9 cellular contexts compared by ENCODE assay signal in the genomic region with DNA sequence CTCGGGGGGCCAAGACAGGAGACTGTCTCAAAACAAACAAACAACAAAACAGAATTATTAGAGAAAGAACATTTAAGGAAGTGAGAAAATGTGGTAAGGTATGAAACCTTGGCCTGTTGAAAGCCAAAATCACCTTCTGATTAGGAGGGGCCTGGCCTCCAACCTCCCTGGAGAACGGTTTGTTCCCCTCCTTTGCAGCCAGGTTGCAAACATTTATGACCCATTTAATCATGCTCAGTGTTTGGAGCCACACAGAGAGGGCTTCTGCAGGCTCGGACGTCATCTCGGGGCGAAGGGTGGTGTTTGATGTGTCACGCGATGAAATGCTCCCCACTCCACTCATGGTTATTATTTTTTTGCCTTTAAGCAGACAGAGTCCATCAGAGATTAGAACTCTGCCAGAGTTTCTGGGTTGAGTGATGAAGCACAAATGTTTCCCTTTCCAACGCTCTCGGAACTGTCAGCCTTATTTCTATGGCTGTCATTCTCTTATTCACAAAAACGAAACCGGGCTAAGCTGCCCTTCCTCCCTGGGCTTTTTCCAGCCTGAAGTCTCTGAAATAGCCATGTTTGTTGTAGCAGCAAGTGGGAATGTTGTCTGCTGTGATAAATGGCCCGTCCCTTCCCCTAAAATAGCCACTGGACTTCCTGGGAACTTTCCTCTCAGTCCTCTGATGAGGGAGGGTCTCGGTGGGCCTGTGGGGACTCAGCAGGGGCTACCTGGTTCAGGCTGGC. TPM values are rescaled to one million over a fixed set of nuclear protein-coding genes. Genes with fewer than 3 reads are reported as not detected.
DNase-seq lines count a peak whose midpoint lies in the region; ATAC-seq and TF ChIP-seq lines count a peak whose summit lies in the region.
"Had no signal": no experiment of that assay in that cellular context is flagged by ENCODE, and none has a peak within 500 bp of the region (broad histone marks: within the 10 kb centered on the region; RNA-seq: fewer than 3 reads in every experiment).

No MANE protein-coding gene starts in this region.

- ATAC-seq in GM21528 (IDR thresholded peaks at IDR 0.05; ENCODE audit: low FRiP score, unreplicated experiment) (peak; percentile 94), left lung (no peak)

- DNase-seq in left lung (no peak), DMS79 (lab: John Stamatoyannopoulos, UW) (no peak), NCI-H748 (lab: John Stamatoyannopoulos, UW; ENCODE audit: unreplicated experiment) (no peak), HK-2 (ENCODE audit: unreplicated experiment) (no peak), inferior parietal cortex (ENCODE audit: extremely low spot score) (no peak)

- H3K27ac ChIP-seq in BLaER1 = peak overlapping the region; percentile 7; the same call in 1 of the 2 replicates
- H3K27ac ChIP-seq in left lung = peak overlapping the region; percentile 56 to 79
- H3K27ac ChIP-seq: C4-2B had no signal

- H3K9me3 ChIP-seq in BLaER1 (peaks cover 5% of the 10 kb centered on the region), left lung (no peaks in the 10 kb centered on the region)

- H3K27me3 ChIP-seq in BLaER1 = no peaks in the 10 kb centered on the region
- H3K27me3 ChIP-seq in left lung = no peaks in the 10 kb centered on the region

- H3K9ac ChIP-seq in BLaER1 = peak overlapping the region; percentile 26; the same call in 1 of the 2 replicates

- no peaks in the 10 kb centered on the region for H4K20me1 ChIP-seq in BLaER1

- H3K4me1 ChIP-seq in BLaER1 = peaks cover 78% of the 10 kb centered on the region
- H3K4me1 ChIP-seq in left lung = peaks cover 18 to 31% of the 10 kb centered on the region in 2 donors

- no peaks in the 10 kb centered on the region for H3K36me3 ChIP-seq in BLaER1
- H3K36me3 ChIP-seq in left lung = no peaks in the 10 kb centered on the region

- TF ChIP-seq RAD21 in Ishikawa (IDR thresholded peaks at IDR 0.05; ENCODE audit: low read depth) = no peak

- TF ChIP-seq EP300 in Ishikawa (IDR thresholded peaks at IDR 0.05; ENCODE audit: borderline replicate concordance) = no peak

- intact Hi-C loops in left lung (cut with DNase I) = no loop called here

- peak overlapping the region; percentile 63 for H3K4me2 ChIP-seq in BLaER1

- H3K4me3 ChIP-seq in BLaER1 (no peak overlapping the region), left lung (no peak overlapping the region)

- TF ChIP-seq CTCF in left lung (IDR thresholded peaks at IDR 0.05) = no peak

TF ChIP-seq in Ishikawa, 13 proteins besides CTCF, POLR2A, EP300 and RAD21:
- TF ChIP-seq TCF12 (IDR thresholded peaks at IDR 0.05; ENCODE audit: low read depth) = no peak
- TF ChIP-seq, protein P1, sequence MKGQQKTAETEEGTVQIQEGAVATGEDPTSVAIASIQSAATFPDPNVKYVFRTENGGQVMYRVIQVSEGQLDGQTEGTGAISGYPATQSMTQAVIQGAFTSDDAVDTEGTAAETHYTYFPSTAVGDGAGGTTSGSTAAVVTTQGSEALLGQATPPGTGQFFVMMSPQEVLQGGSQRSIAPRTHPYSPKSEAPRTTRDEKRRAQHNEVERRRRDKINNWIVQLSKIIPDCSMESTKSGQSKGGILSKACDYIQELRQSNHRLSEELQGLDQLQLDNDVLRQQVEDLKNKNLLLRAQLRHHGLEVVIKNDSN (IDR thresholded peaks at IDR 0.05) = no peak
- TF ChIP-seq, protein P2, sequence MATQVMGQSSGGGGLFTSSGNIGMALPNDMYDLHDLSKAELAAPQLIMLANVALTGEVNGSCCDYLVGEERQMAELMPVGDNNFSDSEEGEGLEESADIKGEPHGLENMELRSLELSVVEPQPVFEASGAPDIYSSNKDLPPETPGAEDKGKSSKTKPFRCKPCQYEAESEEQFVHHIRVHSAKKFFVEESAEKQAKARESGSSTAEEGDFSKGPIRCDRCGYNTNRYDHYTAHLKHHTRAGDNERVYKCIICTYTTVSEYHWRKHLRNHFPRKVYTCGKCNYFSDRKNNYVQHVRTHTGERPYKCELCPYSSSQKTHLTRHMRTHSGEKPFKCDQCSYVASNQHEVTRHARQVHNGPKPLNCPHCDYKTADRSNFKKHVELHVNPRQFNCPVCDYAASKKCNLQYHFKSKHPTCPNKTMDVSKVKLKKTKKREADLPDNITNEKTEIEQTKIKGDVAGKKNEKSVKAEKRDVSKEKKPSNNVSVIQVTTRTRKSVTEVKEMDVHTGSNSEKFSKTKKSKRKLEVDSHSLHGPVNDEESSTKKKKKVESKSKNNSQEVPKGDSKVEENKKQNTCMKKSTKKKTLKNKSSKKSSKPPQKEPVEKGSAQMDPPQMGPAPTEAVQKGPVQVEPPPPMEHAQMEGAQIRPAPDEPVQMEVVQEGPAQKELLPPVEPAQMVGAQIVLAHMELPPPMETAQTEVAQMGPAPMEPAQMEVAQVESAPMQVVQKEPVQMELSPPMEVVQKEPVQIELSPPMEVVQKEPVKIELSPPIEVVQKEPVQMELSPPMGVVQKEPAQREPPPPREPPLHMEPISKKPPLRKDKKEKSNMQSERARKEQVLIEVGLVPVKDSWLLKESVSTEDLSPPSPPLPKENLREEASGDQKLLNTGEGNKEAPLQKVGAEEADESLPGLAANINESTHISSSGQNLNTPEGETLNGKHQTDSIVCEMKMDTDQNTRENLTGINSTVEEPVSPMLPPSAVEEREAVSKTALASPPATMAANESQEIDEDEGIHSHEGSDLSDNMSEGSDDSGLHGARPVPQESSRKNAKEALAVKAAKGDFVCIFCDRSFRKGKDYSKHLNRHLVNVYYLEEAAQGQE (IDR thresholded peaks at IDR 0.05; ENCODE audit: low read depth) = no peak
- TF ChIP-seq TEAD4 (IDR thresholded peaks at IDR 0.05) = no peak
- 0 out of 2 replicates have a peak, but pooled peaks have one; percentile 28 for TF ChIP-seq ZBTB7A (IDR thresholded peaks at IDR 0.05; ENCODE audit: low read depth)
- TF ChIP-seq NFIC (IDR thresholded peaks at IDR 0.05) = no peak
- TF ChIP-seq, protein P3, sequence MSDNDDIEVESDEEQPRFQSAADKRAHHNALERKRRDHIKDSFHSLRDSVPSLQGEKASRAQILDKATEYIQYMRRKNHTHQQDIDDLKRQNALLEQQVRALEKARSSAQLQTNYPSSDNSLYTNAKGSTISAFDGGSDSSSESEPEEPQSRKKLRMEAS (IDR thresholded peaks at IDR 0.05) = no peak

RNA-seq across cellular contexts. Expression of a gene that starts 33.6 kb away (rescaled TPM):
- 10 to 100 TPM; 49.4 to 59.0 TPM for total RNA-seq in left lung
